8 cellular contexts compared by ENCODE assay signal in the genomic region with DNA sequence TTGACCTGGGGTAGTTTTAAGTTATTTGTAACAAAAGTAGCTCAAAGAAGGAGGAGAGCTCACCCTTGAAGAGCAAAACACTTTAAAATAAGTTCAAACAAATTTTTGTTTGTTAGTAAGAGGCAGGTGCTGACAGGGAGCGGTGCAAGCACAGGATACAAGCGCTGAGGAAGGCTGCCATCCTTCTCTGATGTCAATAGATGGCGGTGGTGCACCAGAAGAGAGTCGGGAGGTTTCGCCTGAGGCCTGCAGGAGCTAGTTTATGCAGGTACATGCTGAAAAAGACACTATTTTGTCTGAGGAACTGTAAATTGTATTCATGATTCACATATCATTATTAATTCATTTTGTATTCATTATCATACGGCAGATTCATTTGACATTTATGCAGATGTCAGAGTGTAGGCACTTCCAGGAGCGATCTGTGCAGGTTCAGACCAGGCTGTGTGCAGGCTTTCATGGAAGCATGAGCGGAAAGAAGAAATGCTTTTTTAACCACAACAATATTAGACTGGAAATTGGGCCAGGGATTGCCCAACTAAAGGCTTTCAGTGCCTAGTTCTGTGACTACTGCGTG.
A peak's percentile ranks its signal among the peaks of the same experiment; 100 is the strongest.
DNase-seq lines count a peak whose midpoint lies in the region; ATAC-seq and TF ChIP-seq lines count a peak whose summit lies in the region.

No MANE protein-coding gene starts in this region.

- H3K36me3 Mint-ChIP-seq in CD8-positive, alpha-beta T cell: no peaks in the 10 kb centered on the region

- intact Hi-C loops in body of pancreas (cut with DNase I): no loop called here
- intact Hi-C loops in CD8-positive, alpha-beta T cell (cut with DNase I, micrococcal nuclease): no loop called here

- H3K27ac ChIP-seq in body of pancreas (no peak overlapping the region), upper lobe of left lung (no peak overlapping the region)
- H3K27ac ChIP-seq in CD8-positive, alpha-beta T cell (ENCODE audit: low read depth, low read length): no peak overlapping the region

- no peaks in the 10 kb centered on the region for H3K4me1 Mint-ChIP-seq in CD8-positive, alpha-beta T cell (ENCODE audit: low read depth)

- CTCF ChIA-PET in CD8-positive, alpha-beta T cell (lab: Charles Lee): no interaction called here

- TF ChIP-seq POLR2A in body of pancreas (IDR thresholded peaks at IDR 0.05): no peak
- TF ChIP-seq POLR2A in upper lobe of left lung (IDR thresholded peaks at IDR 0.05): no peak

- DNase-seq in ELR (ENCODE audit: low read depth) (peak; percentile 70), GM20000 (ENCODE audit: low spot score) (peak; percentile 21), NCI-H748 (lab: John Stamatoyannopoulos, UW; ENCODE audit: unreplicated experiment) (peak; percentile 76), body of pancreas (peak; percentile 54 to 65 (median 62)), kidney epithelial cell (ENCODE audit: low read depth) (no peak), upper lobe of left lung (peak in 1 of 2 donors; percentile 49)
- no peak for DNase-seq in CD8-positive, alpha-beta T cell

- H3K4me3 ChIP-seq in body of pancreas: no peak overlapping the region
- no peak overlapping the region for H3K4me3 ChIP-seq in kidney epithelial cell (ENCODE audit: low read depth, low read length)
- H3K4me3 ChIP-seq in upper lobe of left lung: no peak overlapping the region
- no peak overlapping the region for H3K4me3 ChIP-seq in CD8-positive, alpha-beta T cell (ENCODE audit: low read depth, low read length)

- ATAC-seq in HG03460 (IDR thresholded peaks at IDR 0.05; ENCODE audit: unreplicated experiment): peak; percentile 93
- ATAC-seq in body of pancreas: peak; percentile 88
- ATAC-seq in upper lobe of left lung (ENCODE audit: low FRiP score in 2 of 2): peak; percentile 70 to 92
- ATAC-seq in CD8-positive, alpha-beta T cell: no peak

- no peak for TF ChIP-seq EP300 in upper lobe of left lung (IDR thresholded peaks at IDR 0.05)

- WGBS in body of pancreas, 2 donors: 38% methylated on average over 9 of the region's 9 CpGs
- 39 to 41% methylated on average over 9 of the region's 9 CpGs for WGBS in upper lobe of left lung, 2 donors

- no peak overlapping the region for H3K27ac Mint-ChIP-seq in CD8-positive, alpha-beta T cell

- H3K4me1 ChIP-seq in body of pancreas (no peaks in the 10 kb centered on the region), upper lobe of left lung (no peaks in the 10 kb centered on the region)
- no peaks in the 10 kb centered on the region for H3K4me1 ChIP-seq in CD8-positive, alpha-beta T cell (ENCODE audit: insufficient read depth, low read length)

- H3K36me3 ChIP-seq in body of pancreas (replicated peaks in 1 of 2; ENCODE audit: insufficient read depth in 1 of 2, low read depth in 2 of 2) (no peaks in the 10 kb centered on the region), kidney epithelial cell (ENCODE audit: control insufficient read depth, insufficient read depth, low read length) (no peaks in the 10 kb centered on the region), upper lobe of left lung (no peaks in the 10 kb centered on the region)
- H3K36me3 ChIP-seq in CD8-positive, alpha-beta T cell (ENCODE audit: insufficient read depth, low read length): no peaks in the 10 kb centered on the region

- H3K27me3 ChIP-seq in body of pancreas: peaks cover 0 to 5% of the 10 kb centered on the region in 2 donors
- H3K27me3 ChIP-seq in kidney epithelial cell (ENCODE audit: control insufficient read depth, insufficient read depth, low read length): no peaks in the 10 kb centered on the region
- no peaks in the 10 kb centered on the region for H3K27me3 ChIP-seq in upper lobe of left lung
- no peaks in the 10 kb centered on the region for H3K27me3 ChIP-seq in CD8-positive, alpha-beta T cell (ENCODE audit: insufficient read depth, low read length)

- TF ChIP-seq CTCF in GM20000 (IDR thresholded peaks at IDR 0.05; ENCODE audit: extremely low read depth, missing control alignments) (peak; percentile 59), body of pancreas (IDR thresholded peaks at IDR 0.05) (peak; percentile 50 to 72 (median 62)), kidney epithelial cell (IDR thresholded peaks at IDR 0.05; ENCODE audit: insufficient read depth, low read length, poor library complexity, severe bottlenecking) (peak; percentile 86), upper lobe of left lung (IDR thresholded peaks at IDR 0.05) (peak in 5 of 6 experiments; percentile 32 to 56 (median 45))
- TF ChIP-seq CTCF in CD8-positive, alpha-beta T cell (IDR thresholded peaks at IDR 0.05): no peak

- H3K9me3 Mint-ChIP-seq in CD8-positive, alpha-beta T cell: peaks cover 18% of the 10 kb centered on the region

- no peak overlapping the region for H3K4me3 Mint-ChIP-seq in CD8-positive, alpha-beta T cell

- POLR2A ChIA-PET in CD8-positive, alpha-beta T cell (lab: Charles Lee): no interaction called here

- H3K9me3 ChIP-seq in body of pancreas (no peaks in the 10 kb centered on the region), upper lobe of left lung (no peaks in the 10 kb centered on the region)
- H3K9me3 ChIP-seq in CD8-positive, alpha-beta T cell (ENCODE audit: low read length): no peaks in the 10 kb centered on the region

- H3K27me3 Mint-ChIP-seq in CD8-positive, alpha-beta T cell (ENCODE audit: low read depth): no peaks in the 10 kb centered on the region

Comparison
In these comparisons a context has a peak if more than half of its experiments do, and no peak if none do; other contexts are left out.
1. DNase-seq: peak in ELR (single experiment), GM20000 (single experiment), NCI-H748 (single experiment) and body of pancreas (4 of 4); none in kidney epithelial cell (single experiment) and CD8-positive, alpha-beta T cell (0 of 7).